13 cellular contexts compared by ENCODE assay signal in genomic region chr3:189572249-189572648, GRCh38. TPM values are rescaled to one million over a fixed set of nuclear protein-coding genes. Genes with fewer than 3 reads are reported as not detected.
DNase-seq lines count a peak whose midpoint lies in the region; ATAC-seq lines count a peak whose summit lies in the region.
"Had no signal": no experiment of that assay in that cellular context is flagged by ENCODE, and none has a peak within 500 bp of the region (broad histone marks: within the 10 kb centered on the region; RNA-seq: fewer than 3 reads in every experiment).

No MANE protein-coding gene starts in this region.

- no peaks in the 10 kb centered on the region for H3K9me3 Mint-ChIP-seq in activated T-cell treated with anti-CD3 and anti-CD28 coated beads, Interleukin-2, amount 50 U/mL, for 72 hours
- peaks cover 5% of the 10 kb centered on the region for H3K9me3 Mint-ChIP-seq in stimulated activated naive CD8-positive, alpha-beta T cell treated with anti-CD3 and anti-CD28 coated beads, Interleukin-15, Interleukin-2, amounts not matched to agents 100 ng/mL and 50 ng/mL, for 24 hours
- H3K9me3 Mint-ChIP-seq: activated CD4-positive, alpha-beta memory T cell treated with anti-CD3 and anti-CD28 coated beads for 36 hours had no signal

- no peak for DNase-seq in activated T-cell treated with anti-CD3 and anti-CD28 coated beads, Interleukin-2, amount 50 U/mL, for 72 hours
- no peak for DNase-seq in activated T-cell treated with anti-CD3 and anti-CD28 coated beads, Interleukin-2, amount 50 U/mL, for 1 hour
- DNase-seq in HS-5 (ENCODE audit: low read depth) (peak; percentile 39), NCI-H2029 treated with DMSO at 0.1 percent for 48 hours (lab: John Stamatoyannopoulos, UW) (no peak)
- DNase-seq: activated CD4-positive, alpha-beta memory T cell treated with anti-CD3 and anti-CD28 coated beads for 36 hours; foreskin fibroblast; NCI-H1694 treated with DMSO at 0.1 percent for 48 hours; NCI-H526 treated with DMSO at 0.1 percent for 48 hours; pancreas had no signal

- peak overlapping the region in 1 of 2 donors; percentile 16 for H3K4me3 Mint-ChIP-seq in activated T-cell treated with anti-CD3 and anti-CD28 coated beads, Interleukin-2, amount 50 U/mL, for 72 hours
- no peak overlapping the region for H3K4me3 Mint-ChIP-seq in stimulated activated naive CD8-positive, alpha-beta T cell treated with anti-CD3 and anti-CD28 coated beads, Interleukin-15, Interleukin-2, amounts not matched to agents 100 ng/mL and 50 ng/mL, for 24 hours
- H3K4me3 Mint-ChIP-seq: activated CD4-positive, alpha-beta memory T cell treated with anti-CD3 and anti-CD28 coated beads for 36 hours had no signal

- H3K27me3 Mint-ChIP-seq in activated T-cell treated with anti-CD3 and anti-CD28 coated beads, Interleukin-2, amount 50 U/mL, for 72 hours (ENCODE audit: low read depth), result no peaks in the 10 kb centered on the region
- no peaks in the 10 kb centered on the region for H3K27me3 Mint-ChIP-seq in stimulated activated naive CD8-positive, alpha-beta T cell treated with anti-CD3 and anti-CD28 coated beads, Interleukin-15, Interleukin-2, amounts not matched to agents 100 ng/mL and 50 ng/mL, for 24 hours
- H3K27me3 Mint-ChIP-seq: activated CD4-positive, alpha-beta memory T cell treated with anti-CD3 and anti-CD28 coated beads for 36 hours had no signal

- H3K4me1 Mint-ChIP-seq in activated T-cell treated with anti-CD3 and anti-CD28 coated beads, Interleukin-2, amount 50 U/mL, for 72 hours (ENCODE audit: low read depth), result peaks cover 72% of the 10 kb centered on the region
- peaks cover 62% of the 10 kb centered on the region for H3K4me1 Mint-ChIP-seq in stimulated activated naive CD8-positive, alpha-beta T cell treated with anti-CD3 and anti-CD28 coated beads, Interleukin-15, Interleukin-2, amounts not matched to agents 100 ng/mL and 50 ng/mL, for 24 hours (ENCODE audit: low read depth)

- ATAC-seq in activated T-cell treated with anti-CD3 and anti-CD28 coated beads, Interleukin-2, amount 50 U/mL, for 72 hours (replicated peaks in 1 of 2), result peak; percentile 91 to 94
- ATAC-seq in esophagus mucosa, result peak; percentile 82
- no peak for ATAC-seq in GM19328 (IDR thresholded peaks at IDR 0.05; ENCODE audit: unreplicated experiment)
- ATAC-seq in GM18907 (IDR thresholded peaks at IDR 0.05; ENCODE audit: unreplicated experiment), result no peak
- ATAC-seq: pancreas had no signal

- no peak overlapping the region for H3K27ac Mint-ChIP-seq in activated T-cell treated with anti-CD3 and anti-CD28 coated beads, Interleukin-2, amount 50 U/mL, for 72 hours
- peak overlapping the region; percentile 65 for H3K27ac Mint-ChIP-seq in stimulated activated naive CD8-positive, alpha-beta T cell treated with anti-CD3 and anti-CD28 coated beads, Interleukin-15, Interleukin-2, amounts not matched to agents 100 ng/mL and 50 ng/mL, for 24 hours
- H3K27ac Mint-ChIP-seq: activated CD4-positive, alpha-beta memory T cell treated with anti-CD3 and anti-CD28 coated beads for 36 hours had no signal

- peaks cover 0 to 1% of the 10 kb centered on the region in 2 donors for H3K36me3 Mint-ChIP-seq in activated T-cell treated with anti-CD3 and anti-CD28 coated beads, Interleukin-2, amount 50 U/mL, for 72 hours (ENCODE audit: insufficient read depth in 2 of 2)
- H3K36me3 Mint-ChIP-seq in stimulated activated naive CD8-positive, alpha-beta T cell treated with anti-CD3 and anti-CD28 coated beads, Interleukin-15, Interleukin-2, amounts not matched to agents 100 ng/mL and 50 ng/mL, for 24 hours (ENCODE audit: low read depth), result no peaks in the 10 kb centered on the region
- H3K36me3 Mint-ChIP-seq: activated CD4-positive, alpha-beta memory T cell treated with anti-CD3 and anti-CD28 coated beads for 36 hours had no signal

RNA-seq across cellular contexts. Expression of gene TP63, which starts 58.9 kb away (rescaled TPM):
- 1 to 10 TPM; 1.6 to 2.3 TPM for total RNA-seq in activated T-cell treated with anti-CD3 and anti-CD28 coated beads, Interleukin-2, amount 50 U/mL, for 72 hours
- total RNA-seq in esophagus mucosa, result 190 TPM

Comparison
In these comparisons a context has a peak if more than half of its experiments do, and no peak if none do; other contexts are left out.
1. ATAC-seq: peak in activated T-cell treated with anti-CD3 and anti-CD28 coated beads, Interleukin-2, amount 50 U/mL, for 72 hours (2 of 2) and esophagus mucosa (single experiment); none in GM19328 (single experiment) and GM18907 (single experiment).
2. RNA of gene TP63, which starts 58.9 kb away (total RNA-seq): 190 TPM in esophagus mucosa (single experiment); 1.6 to 2.3 TPM in activated T-cell treated with anti-CD3 and anti-CD28 coated beads, Interleukin-2, amount 50 U/mL, for 72 hours; every median in the first group is over 10 times any median in the second.